ENCODE assay signal across 8 cellular contexts in the genomic region with DNA sequence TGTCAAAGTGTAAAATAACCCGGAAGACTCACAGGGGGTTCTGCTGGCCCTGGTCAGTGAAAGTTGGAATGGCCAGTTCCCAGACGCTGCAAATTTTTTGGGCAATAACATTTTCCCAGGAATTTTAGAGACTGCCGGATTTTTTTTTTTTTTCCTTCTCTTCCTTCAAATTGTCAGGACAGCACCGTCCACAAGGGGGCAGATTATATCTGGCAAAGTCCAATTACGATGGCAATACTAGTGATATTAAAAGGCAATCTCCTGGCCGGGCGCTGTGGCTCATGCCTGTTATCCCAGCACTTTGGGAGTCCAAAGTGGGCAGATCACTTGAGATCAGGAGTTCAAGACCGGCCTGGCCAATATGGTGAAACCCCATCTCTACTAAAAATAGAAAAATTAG. TPM values are rescaled to one million over a fixed set of nuclear protein-coding genes. Genes with fewer than 3 reads are reported as not detected.
DNase-seq lines count a peak whose midpoint lies in the region; ATAC-seq, FAIRE-seq and TF ChIP-seq lines count a peak whose summit lies in the region.

No MANE protein-coding gene starts in this region.

- peak; percentile 85 for TF ChIP-seq CTCF in Panc1 (IDR thresholded peaks at IDR 0.05)
- TF ChIP-seq CTCF in bronchial epithelial cell (IDR thresholded peaks at IDR 0.05; ENCODE audit: insufficient read depth, low read length, severe bottlenecking): peak; percentile 37
- peak; percentile 67 for TF ChIP-seq CTCF in liver (IDR thresholded peaks at IDR 0.05; ENCODE audit: low read depth, low read length, missing input control)
- peak; percentile 50 to 53 for TF ChIP-seq CTCF in tibial artery (IDR thresholded peaks at IDR 0.05)

- no peaks in the 10 kb centered on the region for H3K9me3 ChIP-seq in Panc1 (ENCODE audit: control insufficient read depth, insufficient read depth, low read depth, low read length)
- H3K9me3 ChIP-seq in liver (ENCODE audit: control insufficient read depth in 4 of 4, low read length in 3 of 4): no peaks in the 10 kb centered on the region
- H3K9me3 ChIP-seq in tibial artery: no peaks in the 10 kb centered on the region

- in situ Hi-C loops in Panc1 (cut with HindIII; ENCODE audit: low pct_unique_long_range_greater_than_20kb, low sequenced_read_pairs): no loop called here

- no peak overlapping the region for H3K9ac ChIP-seq in liver (ENCODE audit: low read depth in 1 of 2, low read length in 2 of 2)

- DNase-seq in COR-L47 (lab: John Stamatoyannopoulos, UW) (peak; percentile 19), HCEC 1CT (peak; percentile 47), Panc1 (ENCODE audit: low read depth, low spot score) (no peak), bronchial epithelial cell (ENCODE audit: low read depth) (no peak), tibial artery (peak in 1 of 2 donors; percentile 38), SW 1271 (lab: John Stamatoyannopoulos, UW) (no peak)

- BruUV-seq in Panc1 (replicated peaks; lab: Mats Ljungman, UMichigan): no TSS peak

- 7% methylated on average over 8 of the region's 8 CpGs for WGBS in liver

- intact Hi-C loops in Panc1 (cut with micrococcal nuclease; ENCODE audit: unreplicated experiment) (loop anchor here (1.0 kb wide), 1 partner anchor 24 kb away; no protein-coding TSS in a partner anchor), tibial artery (cut with DNase I; ENCODE audit: low total_unique reads) (no loop called here)

- TF ChIP-seq RAD21 in liver (IDR thresholded peaks at IDR 0.05): peak; percentile 75 to 83

- no peak overlapping the region for H3K4me3 ChIP-seq in Panc1 (ENCODE audit: low read depth in 2 of 2, low read length in 2 of 2)
- H3K4me3 ChIP-seq in bronchial epithelial cell (ENCODE audit: low read depth, low read length): no peak overlapping the region
- H3K4me3 ChIP-seq in liver (ENCODE audit: low read depth in 1 of 3, low read length in 3 of 3): no peak overlapping the region
- no peak overlapping the region for H3K4me3 ChIP-seq in tibial artery

- H3K4me1 ChIP-seq in Panc1 (ENCODE audit: control insufficient read depth, insufficient read depth, low read length): no peaks in the 10 kb centered on the region
- peaks cover 0 to 3% (median 0%) of the 10 kb centered on the region in 4 donors for H3K4me1 ChIP-seq in liver (ENCODE audit: control insufficient read depth in 4 of 4, insufficient read depth in 4 of 4, low read length in 3 of 4)
- H3K4me1 ChIP-seq in tibial artery: no peaks in the 10 kb centered on the region

- H3K27ac ChIP-seq in Panc1 (ENCODE audit: low read length): no peak overlapping the region
- H3K27ac ChIP-seq in liver (ENCODE audit: low read depth in 1 of 2, low read length in 2 of 2): no peak overlapping the region
- H3K27ac ChIP-seq in tibial artery: no peak overlapping the region

- CTCF ChIA-PET in Panc1 (lab: Charles Lee): interaction anchor here (1.0 to 3.1 kb wide), 3 partner anchors 11 to 109 kb away, joined by 3 to 21 read pairs (median 5); no protein-coding TSS in a partner anchor

- peak; percentile 78; the same call in 1 of the 2 replicates for ATAC-seq in Panc1
- ATAC-seq in HG03442 (IDR thresholded peaks at IDR 0.05; ENCODE audit: unreplicated experiment): no peak

- H3K27me3 ChIP-seq in Panc1 (ENCODE audit: control insufficient read depth, insufficient read depth, low read length) (no peaks in the 10 kb centered on the region), bronchial epithelial cell (ENCODE audit: control insufficient read depth, insufficient read depth, low read length) (no peaks in the 10 kb centered on the region), liver (ENCODE audit: control insufficient read depth in 4 of 4, insufficient read depth in 4 of 4, low read length in 3 of 4) (no peaks in the 10 kb centered on the region), tibial artery (no peaks in the 10 kb centered on the region)

- H3K36me3 ChIP-seq in Panc1 (ENCODE audit: control insufficient read depth, insufficient read depth, low read length): no peaks in the 10 kb centered on the region
- no peaks in the 10 kb centered on the region for H3K36me3 ChIP-seq in bronchial epithelial cell (ENCODE audit: control insufficient read depth, insufficient read depth, low read length)
- H3K36me3 ChIP-seq in liver (ENCODE audit: control insufficient read depth in 4 of 4, insufficient read depth in 3 of 4, low read depth in 1 of 4, low read length in 3 of 4): no peaks in the 10 kb centered on the region
- H3K36me3 ChIP-seq in tibial artery: no peaks in the 10 kb centered on the region

- no peak for FAIRE-seq in bronchial epithelial cell (lab: Jason Lieb, UNC)

- POLR2A ChIA-PET in Panc1 (lab: Charles Lee): interaction anchor here (0.6 to 0.7 kb wide), 2 partner anchors 27 to 297 kb away, joined by 4 to 5 read pairs; no protein-coding TSS in a partner anchor

TF ChIP-seq in liver, 16 proteins besides CTCF, POLR2A, EP300 and RAD21:
- TF ChIP-seq HNF4A (conservative IDR thresholded peaks at IDR 0.05) (peak; percentile 9 to 60), HNF4G (IDR thresholded peaks at IDR 0.05) (peak; percentile 22), RXRA (IDR thresholded peaks at IDR 0.05) (no peak)

RNA-seq across cellular contexts. Expression of gene SLC25A5, which starts 20.5 kb away (rescaled TPM):
- 709 TPM for total RNA-seq in Panc1 (2021; ENCODE audit: unreplicated experiment)
- 805 TPM for polyA plus RNA-seq in Panc1 (2012; ENCODE audit: insufficient read length)
- total RNA-seq in bronchial epithelial cell: 486 and 551 TPM in 2 replicates
- 100 to 1,000 TPM; 191 to 206 TPM for total RNA-seq in liver
- 100 to 1,000 TPM; 209 to 304 TPM for polyA plus RNA-seq in liver

Comparison
In these comparisons a context has a peak if more than half of its experiments do, and no peak if none do; other contexts are left out.
1. DNase-seq: peak in COR-L47 (single experiment) and HCEC 1CT (single experiment); none in Panc1 (single experiment), bronchial epithelial cell (single experiment) and SW 1271 (0 of 2).
2. Peak in every context shown above with its lines, with median percentiles within 50 percentile points of each other: CTCF ChIP-seq.